ENCODE assay signal across 31 cellular contexts in the genomic region with DNA sequence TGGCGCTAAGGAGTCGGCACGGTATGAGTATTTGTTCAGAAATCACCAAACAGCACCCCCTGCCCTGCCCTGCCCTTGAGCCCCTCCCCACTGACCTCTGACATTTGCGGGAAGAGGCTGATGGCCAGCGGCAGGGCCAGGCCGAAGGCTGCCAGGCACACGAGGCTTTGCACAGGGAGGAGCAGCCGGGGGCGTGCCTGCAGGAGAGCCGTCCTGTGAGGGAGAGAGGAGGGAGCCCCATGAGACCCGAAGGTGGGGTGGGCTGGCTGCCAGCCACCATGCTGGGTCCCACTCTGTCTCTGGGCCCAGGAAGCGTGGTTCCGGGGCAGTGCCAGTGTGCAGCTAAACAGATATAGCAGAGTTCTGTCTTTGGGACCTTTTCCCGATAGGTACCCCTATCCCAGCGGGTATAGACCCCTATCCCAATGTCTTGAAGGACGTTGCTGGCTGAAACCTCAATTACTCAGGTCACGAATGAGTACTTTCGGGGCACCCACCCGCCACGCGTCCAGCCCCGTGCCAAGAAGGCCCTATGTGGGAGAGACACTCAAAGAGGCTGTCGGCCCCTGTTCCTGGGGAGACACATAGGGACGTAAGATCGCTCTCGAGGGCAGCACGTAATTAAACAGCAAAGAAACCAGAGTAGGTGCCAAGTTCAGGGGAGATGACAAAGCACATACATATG. TPM values are rescaled to one million over a fixed set of nuclear protein-coding genes. Genes with fewer than 3 reads are reported as not detected.
"Had no signal": no experiment of that assay in that cellular context is flagged by ENCODE, and none has a peak within 500 bp of the region (broad histone marks: within the 10 kb centered on the region; RNA-seq: fewer than 3 reads in every experiment).

No MANE protein-coding gene starts in this region.

- H3K27me3 ChIP-seq: ascending aorta, body of pancreas, MG63, SJSA1 had no signal

- ATAC-seq: activated CD4-positive, CD25-positive, alpha-beta regulatory T cell treated with anti-CD3 and anti-CD28 coated beads, Interleukin-2, amount 50 U/mL, for 24 hours; activated CD8-positive, alpha-beta memory T cell treated with anti-CD3 and anti-CD28 coated beads, Interleukin-2, amount 10 ng/mL, durations not matched to agents 7 days and 5 days; activated naive CD4-positive, alpha-beta T cell treated with anti-CD3 and anti-CD28 coated beads, Interleukin-2, amount 50 U/mL, for 72 hours; activated naive CD8-positive, alpha-beta T cell treated with anti-CD3 and anti-CD28 coated beads, Interleukin-2, amount 50 U/mL, for 24 hours; body of pancreas; SK-N-SH treated with all-trans-retinoic acid at 6 μM for 48 hours had no signal

- H3K4me1 ChIP-seq: ascending aorta, body of pancreas, SJSA1 had no signal

- H3K27ac Mint-ChIP-seq: activated CD4-positive, alpha-beta T cell treated with anti-CD3 and anti-CD28 coated beads, Interleukin-2, amount 10 ng/mL, durations not matched to agents 24 days and 14 days; activated CD8-positive, alpha-beta memory T cell treated with anti-CD3 and anti-CD28 coated beads, Interleukin-2, amount 10 ng/mL, durations not matched to agents 7 days and 5 days; activated naive CD8-positive, alpha-beta T cell treated with anti-CD3 and anti-CD28 coated beads, Interleukin-2, amount 50 U/mL, for 24 hours; activated T-cell treated with anti-CD3 and anti-CD28 coated beads, Interleukin-2, amount 50 U/mL, for 24 hours; activated T-helper 1 cell treated with anti-CD3 and anti-CD28 coated beads, Interleukin-12 subunit alpha, Interleukin-12 subunit beta, Interleukin-2, Interleukin-4 antibody, amounts not matched to agents 30 ng/mL and 10 ng/mL and 1 ng/mL, durations not matched to agents 14 hours and 24 hours and 36 hours; T-helper 1 cell treated with Interleukin-12 subunit alpha and Interleukin-12 subunit beta and Interleukin-4 antibody, amounts not matched to agents 30 μg/mL and 1 μg/mL, for 36 hours had no signal

- DNase-seq: activated CD4-positive, alpha-beta T cell treated with anti-CD3 and anti-CD28 coated beads, Interleukin-2, amount 10 ng/mL, durations not matched to agents 24 days and 14 days; activated CD4-positive, alpha-beta T cell treated with anti-CD3 and anti-CD28 coated beads, Interleukin-2, amount 50 U/mL, for 48 hours; activated CD8-positive, alpha-beta memory T cell treated with anti-CD3 and anti-CD28 coated beads, Interleukin-2, amount 10 ng/mL, durations not matched to agents 7 days and 5 days; activated effector memory CD4-positive, alpha-beta T cell treated with Interleukin-2 at 50 U/mL for 16 hours; activated naive CD4-positive, alpha-beta T cell treated with Interleukin-2 at 50 U/mL for 16 hours; activated naive CD8-positive, alpha-beta T cell treated with anti-CD3 and anti-CD28 coated beads, Interleukin-2, amount 50 U/mL, for 24 hours; activated T-cell treated with anti-CD3 and anti-CD28 coated beads, Interleukin-2, amount 50 U/mL, for 24 hours; amniotic stem cell; body of pancreas; MG63; NCI-H1092 treated with DMSO at 0.1 percent for 48 hours; NCI-H1417 treated with DMSO at 0.1 percent for 48 hours; NCI-H1694; NCI-H2029; NCI-H2107; NCI-H345; NCI-H510A; NCI-H526 treated with DMSO at 0.1 percent for 48 hours; NCI-H82; NK-92 treated with Interleukin-12 subunit alpha and Interleukin-12 subunit beta, amount 100 ng/mL, for 24 hours; OCI-M1; RPMI8226; SHP77 had no signal

- H3K4me3 Mint-ChIP-seq: activated CD4-positive, alpha-beta T cell treated with anti-CD3 and anti-CD28 coated beads, Interleukin-2, amount 10 ng/mL, durations not matched to agents 24 days and 14 days; activated CD8-positive, alpha-beta memory T cell treated with anti-CD3 and anti-CD28 coated beads, Interleukin-2, amount 10 ng/mL, durations not matched to agents 7 days and 5 days; activated naive CD8-positive, alpha-beta T cell treated with anti-CD3 and anti-CD28 coated beads, Interleukin-2, amount 50 U/mL, for 24 hours; activated T-cell treated with anti-CD3 and anti-CD28 coated beads, Interleukin-2, amount 50 U/mL, for 24 hours; activated T-helper 1 cell treated with anti-CD3 and anti-CD28 coated beads, Interleukin-12 subunit alpha, Interleukin-12 subunit beta, Interleukin-2, Interleukin-4 antibody, amounts not matched to agents 30 ng/mL and 10 ng/mL and 1 ng/mL, durations not matched to agents 14 hours and 24 hours and 36 hours; T-helper 1 cell treated with Interleukin-12 subunit alpha and Interleukin-12 subunit beta and Interleukin-4 antibody, amounts not matched to agents 30 μg/mL and 1 μg/mL, for 36 hours had no signal

- H3K27me3 Mint-ChIP-seq: activated CD4-positive, alpha-beta T cell treated with anti-CD3 and anti-CD28 coated beads, Interleukin-2, amount 10 ng/mL, durations not matched to agents 24 days and 14 days; activated CD8-positive, alpha-beta memory T cell treated with anti-CD3 and anti-CD28 coated beads, Interleukin-2, amount 10 ng/mL, durations not matched to agents 7 days and 5 days; activated naive CD8-positive, alpha-beta T cell treated with anti-CD3 and anti-CD28 coated beads, Interleukin-2, amount 50 U/mL, for 24 hours; activated T-cell treated with anti-CD3 and anti-CD28 coated beads, Interleukin-2, amount 50 U/mL, for 24 hours had no signal

- H3K9me3 ChIP-seq: ascending aorta, body of pancreas, MG63, SJSA1 had no signal

- H3K27ac ChIP-seq: ascending aorta, body of pancreas, SJSA1 had no signal

- H3K4me3 ChIP-seq: ascending aorta, body of pancreas, MG63, SJSA1 had no signal

- H3K9me3 Mint-ChIP-seq: activated CD4-positive, alpha-beta T cell treated with anti-CD3 and anti-CD28 coated beads, Interleukin-2, amount 10 ng/mL, durations not matched to agents 24 days and 14 days; activated naive CD4-positive, alpha-beta T cell treated with anti-CD3 and anti-CD28 coated beads, Interleukin-2, amount 50 U/mL, for 72 hours; activated naive CD8-positive, alpha-beta T cell treated with anti-CD3 and anti-CD28 coated beads, Interleukin-2, amount 50 U/mL, for 24 hours; activated T-cell treated with anti-CD3 and anti-CD28 coated beads, Interleukin-2, amount 50 U/mL, for 24 hours; activated T-helper 1 cell treated with anti-CD3 and anti-CD28 coated beads, Interleukin-12 subunit alpha, Interleukin-12 subunit beta, Interleukin-2, Interleukin-4 antibody, amounts not matched to agents 30 ng/mL and 10 ng/mL and 1 ng/mL, durations not matched to agents 14 hours and 24 hours and 36 hours; T-helper 1 cell treated with Interleukin-12 subunit alpha and Interleukin-12 subunit beta and Interleukin-4 antibody, amounts not matched to agents 30 μg/mL and 1 μg/mL, for 36 hours had no signal

- H3K36me3 ChIP-seq: ascending aorta, MG63, SJSA1 had no signal

- H3K4me1 Mint-ChIP-seq: activated naive CD8-positive, alpha-beta T cell treated with anti-CD3 and anti-CD28 coated beads, Interleukin-2, amount 50 U/mL, for 24 hours had no signal

- FAIRE-seq: bronchial epithelial cell had no signal

- H3K36me3 Mint-ChIP-seq: activated naive CD4-positive, alpha-beta T cell treated with anti-CD3 and anti-CD28 coated beads, Interleukin-2, amount 50 U/mL, for 72 hours had no signal

RNA-seq across cellular contexts. Expression of gene EMX1, which starts 43.9 kb away (rescaled TPM):
- total RNA-seq: activated CD4-positive, alpha-beta T cell treated with anti-CD3 and anti-CD28 coated beads, Interleukin-2, amount 10 ng/mL, durations not matched to agents 24 days and 14 days; activated CD8-positive, alpha-beta memory T cell treated with anti-CD3 and anti-CD28 coated beads, Interleukin-2, amount 10 ng/mL, durations not matched to agents 7 days and 5 days; activated naive CD4-positive, alpha-beta T cell treated with anti-CD3 and anti-CD28 coated beads, Interleukin-2, amount 50 U/mL, for 72 hours; activated T-helper 1 cell treated with anti-CD3 and anti-CD28 coated beads, Interleukin-12 subunit alpha, Interleukin-12 subunit beta, Interleukin-2, Interleukin-4 antibody, amounts not matched to agents 30 ng/mL and 10 ng/mL and 1 ng/mL, durations not matched to agents 14 hours and 24 hours and 36 hours; ascending aorta; SJSA1 had no signal
